In genomic region chr3:129018271-129018670, GRCh38 we compare ENCODE assay signal across 27 cellular contexts. TPM values are rescaled to one million over a fixed set of nuclear protein-coding genes. Genes with fewer than 3 reads are reported as not detected.
DNase-seq lines count a peak whose midpoint lies in the region; ATAC-seq and TF ChIP-seq lines count a peak whose summit lies in the region.
"Had no signal": no experiment of that assay in that cellular context is flagged by ENCODE, and none has a peak within 500 bp of the region (broad histone marks: within the 10 kb centered on the region; RNA-seq: fewer than 3 reads in every experiment).

No MANE protein-coding gene starts in this region.

- peaks cover 60% of the 10 kb centered on the region for H3K4me1 Mint-ChIP-seq in endothelial cell (ENCODE audit: unreplicated experiment)
- peaks cover 36 to 46% of the 10 kb centered on the region in 2 donors for H3K4me1 Mint-ChIP-seq in natural killer cell treated with Interleukin-12 subunit alpha and Interleukin-12 subunit beta and Interleukin-15 and Interleukin-18, amount 100 ng/mL, for 72 hours (ENCODE audit: low read depth in 2 of 2)

- H3K27me3 ChIP-seq in left ventricle myocardium inferior (ENCODE audit: low read depth), result no peaks in the 10 kb centered on the region
- H3K27me3 ChIP-seq: dorsolateral prefrontal cortex, neutrophil, SJCRH30, vagina had no signal

- H3K9me3 Mint-ChIP-seq in endothelial cell (ENCODE audit: unreplicated experiment), result no peaks in the 10 kb centered on the region
- no peaks in the 10 kb centered on the region for H3K9me3 Mint-ChIP-seq in natural killer cell treated with Interleukin-12 subunit alpha and Interleukin-12 subunit beta and Interleukin-15 and Interleukin-18, amount 100 ng/mL, for 72 hours
- H3K9me3 Mint-ChIP-seq: mesothelial cell of epicardium had no signal

- TF ChIP-seq CTCF in left ventricle myocardium inferior (IDR thresholded peaks at IDR 0.05; ENCODE audit: borderline replicate concordance) (no peak), endothelial cell (IDR thresholded peaks at IDR 0.05; ENCODE audit: unreplicated experiment) (no peak)

- H3K4me3 Mint-ChIP-seq in endothelial cell (ENCODE audit: unreplicated experiment), result no peak overlapping the region
- H3K4me3 Mint-ChIP-seq in natural killer cell treated with Interleukin-12 subunit alpha and Interleukin-12 subunit beta and Interleukin-15 and Interleukin-18, amount 100 ng/mL, for 72 hours, result no peak overlapping the region
- H3K4me3 Mint-ChIP-seq: mesothelial cell of epicardium had no signal

- DNase-seq in left ventricle myocardium inferior (no peak), cardiac septum (ENCODE audit: low spot score) (no peak), endothelial cell (ENCODE audit: low spot score) (no peak), DMS153 (lab: John Stamatoyannopoulos, UW) (no peak), DMS79 (lab: John Stamatoyannopoulos, UW) (no peak)
- no peak for DNase-seq in natural killer cell treated with Interleukin-12 subunit alpha and Interleukin-12 subunit beta and Interleukin-15 and Interleukin-18, amount 100 ng/mL, for 72 hours (ENCODE audit: low spot score)
- DNase-seq: activated CD8-positive, alpha-beta memory T cell treated with anti-CD3 and anti-CD28 coated beads, Interleukin-2, amount 50 U/mL, for 48 hours; activated gamma-delta T cell; amniotic stem cell; caudate nucleus; Karpas-422; kidney glomerular epithelial cell; NCI-H187; PC-3; SJCRH30; stimulated activated CD4-positive, alpha-beta T cell treated with anti-CD3 and anti-CD28 coated beads, Interleukin-4, amount 100 ng/mL, for 4 hours; WERI-Rb-1 had no signal

- H3K27me3 Mint-ChIP-seq in endothelial cell (ENCODE audit: unreplicated experiment), result peaks cover 8% of the 10 kb centered on the region
- H3K27me3 Mint-ChIP-seq in natural killer cell treated with Interleukin-12 subunit alpha and Interleukin-12 subunit beta and Interleukin-15 and Interleukin-18, amount 100 ng/mL, for 72 hours, result no peaks in the 10 kb centered on the region

- H3K27ac ChIP-seq in left ventricle myocardium inferior (replicated peaks), result peak overlapping the region; percentile 92
- H3K27ac ChIP-seq: neutrophil, SJCRH30, vagina, WERI-Rb-1 had no signal

- peak overlapping the region; percentile 100 for H3K27ac Mint-ChIP-seq in endothelial cell (ENCODE audit: unreplicated experiment)
- peak overlapping the region; percentile 51 to 64 for H3K27ac Mint-ChIP-seq in natural killer cell treated with Interleukin-12 subunit alpha and Interleukin-12 subunit beta and Interleukin-15 and Interleukin-18, amount 100 ng/mL, for 72 hours
- H3K27ac Mint-ChIP-seq: mesothelial cell of epicardium had no signal

- peaks cover 34% of the 10 kb centered on the region for H3K36me3 Mint-ChIP-seq in endothelial cell (ENCODE audit: low read depth, unreplicated experiment)
- no peaks in the 10 kb centered on the region for H3K36me3 Mint-ChIP-seq in natural killer cell treated with Interleukin-12 subunit alpha and Interleukin-12 subunit beta and Interleukin-15 and Interleukin-18, amount 100 ng/mL, for 72 hours
- H3K36me3 Mint-ChIP-seq: mesothelial cell of epicardium had no signal

- no peaks in the 10 kb centered on the region for H3K36me3 ChIP-seq in left ventricle myocardium inferior
- H3K36me3 ChIP-seq: neutrophil, SJCRH30, vagina, WERI-Rb-1 had no signal

- intact Hi-C loops in left ventricle myocardium inferior (cut with micrococcal nuclease) (no loop called here), cardiac septum (cut with DNase I) (no loop called here)

- H3K4me1 ChIP-seq in left ventricle myocardium inferior, result peaks cover 79% of the 10 kb centered on the region
- H3K4me1 ChIP-seq: SJCRH30 had no signal

- H3K4me3 ChIP-seq in left ventricle myocardium inferior, result no peak overlapping the region
- H3K4me3 ChIP-seq: dorsolateral prefrontal cortex, SJCRH30, vagina had no signal

- no peaks in the 10 kb centered on the region for H3K9me3 ChIP-seq in left ventricle myocardium inferior (replicated peaks)
- H3K9me3 ChIP-seq: neutrophil, SJCRH30, vagina had no signal

- no peak for ATAC-seq in natural killer cell treated with Interleukin-12 subunit alpha and Interleukin-12 subunit beta and Interleukin-15 and Interleukin-18, amount 100 ng/mL, for 72 hours
- no peak for ATAC-seq in HG02884 (IDR thresholded peaks at IDR 0.05; ENCODE audit: unreplicated experiment)
- no peak for ATAC-seq in GM18909 (IDR thresholded peaks at IDR 0.05; ENCODE audit: poor library complexity, unreplicated experiment)
- ATAC-seq: PC-3 had no signal

RNA-seq across cellular contexts. Expression of gene EFCC1, which starts 17.2 kb away (rescaled TPM):
- 1.5 TPM for total RNA-seq in left ventricle myocardium inferior
- 1.7 TPM for total RNA-seq in cardiac septum
- total RNA-seq in endothelial cell (ENCODE audit: unreplicated experiment), result 15.9 TPM
- under 1 TPM in 1 of 2 donors, not detected in 1; 0.21 TPM for total RNA-seq in natural killer cell treated with Interleukin-12 subunit alpha and Interleukin-12 subunit beta and Interleukin-15 and Interleukin-18, amount 100 ng/mL, for 72 hours
- total RNA-seq: epithelial cell of proximal tubule, PC-3 had no signal

RNA-seq across cellular contexts. Expression of gene CFAP92, which starts 24.4 kb away (rescaled TPM):
- total RNA-seq in left ventricle myocardium inferior, result 0.25 TPM
- 0.27 TPM for total RNA-seq in cardiac septum
- 3.7 TPM for total RNA-seq in endothelial cell (ENCODE audit: unreplicated experiment)
- under 1 TPM in 1 of 2 donors, not detected in 1; 0.50 TPM for total RNA-seq in natural killer cell treated with Interleukin-12 subunit alpha and Interleukin-12 subunit beta and Interleukin-15 and Interleukin-18, amount 100 ng/mL, for 72 hours
- total RNA-seq: epithelial cell of proximal tubule; T-helper 2 cell treated with Interferon-gamma antibody and Interleukin-4, amounts not matched to agents 100 ng/mL and 5 ng/mL, for 36 hours; vagina had no signal

RNA-seq across cellular contexts. Expression of gene GP9, which starts 42.3 kb away (rescaled TPM):
- total RNA-seq in left ventricle myocardium inferior, result not detected
- total RNA-seq in cardiac septum, result 0.27 TPM
- 1.5 TPM for total RNA-seq in endothelial cell (ENCODE audit: unreplicated experiment)
- under 1 TPM in 1 of 2 donors, not detected in 1; 0.45 TPM for total RNA-seq in natural killer cell treated with Interleukin-12 subunit alpha and Interleukin-12 subunit beta and Interleukin-15 and Interleukin-18, amount 100 ng/mL, for 72 hours
- total RNA-seq: epithelial cell of proximal tubule; mesothelial cell of epicardium; PC-3; pulmonary artery endothelial cell; SJCRH30; subcutaneous adipose tissue; T-helper 2 cell treated with Interferon-gamma antibody and Interleukin-4, amounts not matched to agents 100 ng/mL and 5 ng/mL, for 36 hours; vagina had no signal
